In the genomic region with DNA sequence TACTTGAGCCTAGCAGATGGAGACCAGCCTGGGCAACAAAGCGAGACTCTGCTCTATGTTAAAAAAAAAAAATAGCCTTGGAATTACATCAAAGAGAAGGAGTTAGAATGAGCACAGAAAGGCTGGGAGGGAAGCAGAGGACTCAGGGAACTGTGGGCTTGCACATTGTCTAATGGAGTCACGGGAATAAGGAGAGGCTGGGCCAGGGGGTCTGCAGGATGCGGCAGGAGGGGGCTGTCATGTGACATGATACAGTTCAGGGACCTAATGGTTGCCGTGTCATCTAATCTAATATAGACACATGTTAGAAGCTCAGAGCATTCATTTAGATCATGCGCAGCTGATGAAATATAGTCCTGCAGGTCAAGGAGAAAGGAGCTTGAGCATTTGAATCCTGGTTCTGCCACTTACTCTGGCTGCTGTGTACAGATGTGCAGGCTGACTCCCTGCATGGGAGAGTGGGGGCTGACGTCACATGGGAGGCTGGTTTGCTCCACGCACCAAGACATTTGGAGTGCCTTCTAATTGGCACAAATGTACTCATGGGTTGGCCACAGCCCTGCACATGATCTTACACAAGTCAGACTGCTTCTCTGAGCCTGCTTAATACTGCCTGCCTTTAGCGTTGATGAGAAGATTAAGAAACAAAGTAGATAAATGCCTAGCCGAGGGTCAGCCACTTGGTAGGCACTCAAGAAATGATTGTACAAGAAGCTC, we compare ENCODE assay signal across 8 cellular contexts. TPM values are rescaled to one million over a fixed set of nuclear protein-coding genes. Genes with fewer than 3 reads are reported as not detected.
DNase-seq lines count a peak whose midpoint lies in the region; ATAC-seq and TF ChIP-seq lines count a peak whose summit lies in the region.

No MANE protein-coding gene starts in this region.

- peaks cover 54% of the 10 kb centered on the region for H3K4me1 Mint-ChIP-seq in stimulated activated naive CD8-positive, alpha-beta T cell treated with anti-CD3 and anti-CD28 coated beads, Interleukin-15, Interleukin-2, amounts not matched to agents 100 ng/mL and 50 ng/mL, for 24 hours (ENCODE audit: low read depth)

- TF ChIP-seq CTCF in AG09319 (IDR thresholded peaks at IDR 0.05; ENCODE audit: low read depth, low read length): no peak

- H3K27ac Mint-ChIP-seq in stimulated activated naive CD8-positive, alpha-beta T cell treated with anti-CD3 and anti-CD28 coated beads, Interleukin-15, Interleukin-2, amounts not matched to agents 100 ng/mL and 50 ng/mL, for 24 hours: peak overlapping the region; percentile 99

- H3K9me3 Mint-ChIP-seq in stimulated activated naive CD8-positive, alpha-beta T cell treated with anti-CD3 and anti-CD28 coated beads, Interleukin-15, Interleukin-2, amounts not matched to agents 100 ng/mL and 50 ng/mL, for 24 hours: no peaks in the 10 kb centered on the region

- peak overlapping the region; percentile 84 for H3K4me3 Mint-ChIP-seq in stimulated activated naive CD8-positive, alpha-beta T cell treated with anti-CD3 and anti-CD28 coated beads, Interleukin-15, Interleukin-2, amounts not matched to agents 100 ng/mL and 50 ng/mL, for 24 hours

- no peaks in the 10 kb centered on the region for H3K27me3 Mint-ChIP-seq in stimulated activated naive CD8-positive, alpha-beta T cell treated with anti-CD3 and anti-CD28 coated beads, Interleukin-15, Interleukin-2, amounts not matched to agents 100 ng/mL and 50 ng/mL, for 24 hours

- no peaks in the 10 kb centered on the region for H3K36me3 Mint-ChIP-seq in stimulated activated naive CD8-positive, alpha-beta T cell treated with anti-CD3 and anti-CD28 coated beads, Interleukin-15, Interleukin-2, amounts not matched to agents 100 ng/mL and 50 ng/mL, for 24 hours (ENCODE audit: low read depth)

- intact Hi-C loops in Right ventricle myocardium superior (cut with DNase I): no loop called here

- DNase-seq in AG09319 (ENCODE audit: extremely low read depth, low read depth) (peak; percentile 8), Right ventricle myocardium superior (peak; percentile 82), mesenteric fat pad (ENCODE audit: low spot score) (no peak)
- peak; percentile 17 to 26 for DNase-seq in activated CD4-positive, alpha-beta T cell treated with anti-CD3 and anti-CD28 coated beads, Interleukin-2, amount 50 U/mL, for 4 hours

- peak; percentile 12 for ATAC-seq in HG03439 (IDR thresholded peaks at IDR 0.05; ENCODE audit: unreplicated experiment)
- peak; percentile 77 for ATAC-seq in Right ventricle myocardium superior (ENCODE audit: poor library complexity)
- no peak for ATAC-seq in HG03457 (IDR thresholded peaks at IDR 0.05; ENCODE audit: unreplicated experiment)
- no peak for ATAC-seq in HG02798 (IDR thresholded peaks at IDR 0.05; ENCODE audit: poor library complexity, unreplicated experiment)

RNA-seq across cellular contexts. Expression of a gene that starts 32.7 kb away (rescaled TPM):
- total RNA-seq in Right ventricle myocardium superior (not detected), mesenteric fat pad (not detected)

RNA-seq across cellular contexts. Expression of a gene that starts 57.8 kb away (rescaled TPM):
- total RNA-seq in Right ventricle myocardium superior (87.4 TPM), mesenteric fat pad (76.3 TPM)

Comparison
In these comparisons a context has a peak if more than half of its experiments do, and no peak if none do; other contexts are left out.
1. ATAC-seq: peak in HG03439 (single experiment) and Right ventricle myocardium superior (single experiment); none in HG03457 (single experiment) and HG02798 (single experiment).